9 cellular contexts compared by ENCODE assay signal in the genomic region with DNA sequence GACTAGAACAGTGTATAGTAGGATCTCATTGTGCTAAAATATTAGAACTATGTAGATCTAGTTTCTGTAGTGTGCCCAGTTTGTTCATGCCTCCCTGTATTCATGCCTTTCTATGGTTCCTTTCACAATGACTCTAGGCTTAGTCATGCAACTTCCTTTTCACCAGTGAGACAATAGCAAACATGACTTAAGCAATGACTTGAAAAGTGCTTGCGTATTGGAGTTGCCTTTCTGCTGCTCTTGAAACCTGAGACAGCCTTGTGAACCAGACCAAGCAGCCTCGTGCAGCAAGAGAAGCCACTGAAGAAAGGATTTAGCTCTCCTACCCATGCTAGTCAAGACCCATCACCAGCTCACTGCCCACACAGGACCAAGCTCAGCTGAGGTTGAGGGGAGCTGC.
A peak's percentile ranks its signal among the peaks of the same experiment; 100 is the strongest.
DNase-seq lines count a peak whose midpoint lies in the region; ATAC-seq and TF ChIP-seq lines count a peak whose summit lies in the region.
"Had no signal": no experiment of that assay in that cellular context is flagged by ENCODE, and none has a peak within 500 bp of the region (broad histone marks: within the 10 kb centered on the region; RNA-seq: fewer than 3 reads in every experiment).

No MANE protein-coding gene starts in this region.

- H2AFZ ChIP-seq in hepatocyte = no peak overlapping the region

- peak overlapping the region; percentile 76 for H3K27ac ChIP-seq in RWPE1
- H3K27ac ChIP-seq in thyroid gland = no peak overlapping the region
- no peak overlapping the region for H3K27ac ChIP-seq in hepatocyte

- no peak for TF ChIP-seq POLR2A in thyroid gland (IDR thresholded peaks at IDR 0.05)

- H3K27me3 ChIP-seq in thyroid gland = no peaks in the 10 kb centered on the region
- H3K27me3 ChIP-seq in hepatocyte = no peaks in the 10 kb centered on the region

- H3K4me1 ChIP-seq in thyroid gland = peaks cover 10 to 19% of the 10 kb centered on the region in 2 donors
- H3K4me1 ChIP-seq in hepatocyte (ENCODE audit: insufficient read depth) = no peaks in the 10 kb centered on the region

- POLR2A ChIA-PET in RWPE1 (lab: Yijun Ruan, JAX; ENCODE audit: low non-redundant PET) = no interaction called here

- intact Hi-C loops in thyroid gland (cut with DNase I) = no loop called here

- no peaks in the 10 kb centered on the region for H3K79me2 ChIP-seq in hepatocyte

- no peak overlapping the region for H3K4me2 ChIP-seq in hepatocyte

- 58 to 62% methylated on average over 2 of the region's 2 CpGs for WGBS in thyroid gland, 2 donors
- WGBS in hepatocyte (ENCODE audit: low lambda C conversion rate, missing lambda C conversion rate) = 74% methylated on average over 2 of the region's 2 CpGs

- DNase-seq in GM12865 (ENCODE audit: low read depth) (peak; percentile 84), RWPE1 (ENCODE audit: low spot score) (peak; percentile 79), kidney glomerular epithelial cell (lab: John Stamatoyannopoulos, UW) (peak; percentile 93), thyroid gland (no peak), hepatocyte (ENCODE audit: low spot score) (no peak)
- DNase-seq in activated effector memory CD4-positive, alpha-beta T cell treated with Interleukin-2 at 50 U/mL for 16 hours = no peak
- DNase-seq: left colon had no signal

- H4K20me1 ChIP-seq in hepatocyte (ENCODE audit: insufficient read depth, poor library complexity, severe bottlenecking) = no peaks in the 10 kb centered on the region

- no peaks in the 10 kb centered on the region for H3K36me3 ChIP-seq in thyroid gland
- H3K36me3 ChIP-seq in hepatocyte (replicated peaks; ENCODE audit: insufficient read depth, low read depth) = no peaks in the 10 kb centered on the region

- H3K4me3 ChIP-seq in GM12865 (ENCODE audit: low read depth, low read length) (no peak overlapping the region), thyroid gland (replicated peaks in 1 of 3) (no peak overlapping the region), hepatocyte (no peak overlapping the region)

- H3K9me3 ChIP-seq in thyroid gland (no peaks in the 10 kb centered on the region), hepatocyte (ENCODE audit: low read depth) (no peaks in the 10 kb centered on the region)

- no peaks in the 10 kb centered on the region for H3K9me2 ChIP-seq in hepatocyte (replicated peaks; ENCODE audit: insufficient read depth)

- CTCF ChIA-PET in RWPE1 (lab: Yijun Ruan, JAX) = no interaction called here

- ATAC-seq in HG02981 (IDR thresholded peaks at IDR 0.05; ENCODE audit: unreplicated experiment) (peak; percentile 84), GM19324 (IDR thresholded peaks at IDR 0.05; ENCODE audit: low FRiP score, unreplicated experiment) (no peak)
- ATAC-seq: left colon had no signal

- no peak for TF ChIP-seq CTCF in GM12865 (IDR thresholded peaks at IDR 0.05; ENCODE audit: insufficient read depth, low read depth, low read length, missing control alignments)
- TF ChIP-seq CTCF in RWPE1 (conservative IDR thresholded peaks at IDR 0.05; ENCODE audit: low read depth) = no peak
- no peak for TF ChIP-seq CTCF in thyroid gland (IDR thresholded peaks at IDR 0.05)
- no peak for TF ChIP-seq CTCF in hepatocyte (IDR thresholded peaks at IDR 0.05; ENCODE audit: poor library complexity)

Comparison
In these comparisons a context has a peak if more than half of its experiments do, and no peak if none do; other contexts are left out.
1. DNase-seq: peak in GM12865 (single experiment), RWPE1 (single experiment) and kidney glomerular epithelial cell (single experiment); none in thyroid gland (0 of 2), activated effector memory CD4-positive, alpha-beta T cell treated with Interleukin-2 at 50 U/mL for 16 hours (single experiment) and hepatocyte (single experiment).